1 cellular context compared by ENCODE assay signal in genomic region chr12:15731940-15732339, GRCh38.
TF ChIP-seq lines count a peak whose summit lies in the region.

No MANE protein-coding gene starts in this region.

TF ChIP-seq in HCT116, 20 proteins besides CTCF, POLR2A, EP300 and RAD21:
- TF ChIP-seq ZBTB33 (IDR thresholded peaks at IDR 0.05; ENCODE audit: extremely low read depth, insufficient replicate concordance, low read length) (no peak), EGR1 (IDR thresholded peaks at IDR 0.05; ENCODE audit: low read depth) (no peak), ATF3 (IDR thresholded peaks at IDR 0.05) (no peak), TCF7L2 (IDR thresholded peaks at IDR 0.05; ENCODE audit: borderline replicate concordance, extremely low read depth, insufficient read depth, insufficient read length) (no peak), SP1 (IDR thresholded peaks at IDR 0.05; ENCODE audit: low read depth) (no peak), CEBPB (IDR thresholded peaks at IDR 0.05; ENCODE audit: low read depth) (no peak), EZH2phosphoT487 (IDR thresholded peaks at IDR 0.05; ENCODE audit: borderline replicate concordance) (no peak), REST (IDR thresholded peaks at IDR 0.05; ENCODE audit: low read depth) (no peak), YY1 (IDR thresholded peaks at IDR 0.05; ENCODE audit: extremely low read depth, insufficient replicate concordance, low read depth, low read length) (no peak), POLR2AphosphoS5 (IDR thresholded peaks at IDR 0.05; ENCODE audit: low read depth, low read length) (no peak), ZFX (IDR thresholded peaks at IDR 0.05) (no peak)
